In genomic region chr2:196592331-196592911, GRCh38 we compare ENCODE assay signal across 8 cellular contexts. TPM values are rescaled to one million over a fixed set of nuclear protein-coding genes. Genes with fewer than 3 reads are reported as not detected.
DNase-seq lines count a peak whose midpoint lies in the region; ATAC-seq and TF ChIP-seq lines count a peak whose summit lies in the region.

No MANE protein-coding gene starts in this region.

- H3K4me3 ChIP-seq in GM23248 (peak overlapping the region; percentile 84), right atrium auricular region (peak overlapping the region; percentile 69 to 74), psoas muscle (peak overlapping the region; percentile 76)

- POLR2A ChIA-PET in activated naive CD8-positive, alpha-beta T cell treated with anti-CD3 and anti-CD28 coated beads, Interleukin-2, amount 10 ng/mL, durations not matched to agents 7 days and 5 days (lab: Charles Lee): no interaction called here

- no peaks in the 10 kb centered on the region for H3K9me2 ChIP-seq in GM23248 (ENCODE audit: insufficient read depth)

- H3K9me3 ChIP-seq in ES-I3 (ENCODE audit: control insufficient read depth, insufficient read depth, low read length): no peaks in the 10 kb centered on the region
- no peaks in the 10 kb centered on the region for H3K9me3 ChIP-seq in GM23248 (ENCODE audit: low read depth)
- H3K9me3 ChIP-seq in right atrium auricular region: no peaks in the 10 kb centered on the region
- no peaks in the 10 kb centered on the region for H3K9me3 ChIP-seq in psoas muscle

- DNase-seq in GM23248: peak; percentile 76
- DNase-seq in NCI-H128 (lab: John Stamatoyannopoulos, UW; ENCODE audit: unreplicated experiment): peak; percentile 11
- no peak for DNase-seq in activated naive CD8-positive, alpha-beta T cell treated with anti-CD3 and anti-CD28 coated beads, Interleukin-2, amount 10 ng/mL, durations not matched to agents 7 days and 5 days
- no peak for DNase-seq in right atrium auricular region (ENCODE audit: low spot score)
- no peak for DNase-seq in psoas muscle
- no peak for DNase-seq in germinal center (ENCODE audit: low spot score)
- no peak for DNase-seq in mucosa of gallbladder (ENCODE audit: low spot score)

- ATAC-seq in activated naive CD8-positive, alpha-beta T cell treated with anti-CD3 and anti-CD28 coated beads, Interleukin-2, amount 10 ng/mL, durations not matched to agents 7 days and 5 days (ENCODE audit: low read depth): peak; percentile 28
- ATAC-seq in psoas muscle: no peak

- H3K27me3 ChIP-seq in GM23248 (replicated peaks; ENCODE audit: insufficient read depth) (no peaks in the 10 kb centered on the region), right atrium auricular region (no peaks in the 10 kb centered on the region), psoas muscle (ENCODE audit: insufficient read depth in 3 of 3, low read length in 2 of 3) (peaks cover 3 to 68% (median 6%) of the 10 kb centered on the region in 3 donors)

- peaks cover 42% of the 10 kb centered on the region for H3K79me2 ChIP-seq in GM23248 (ENCODE audit: insufficient read depth)

- H3K4me1 ChIP-seq in ES-I3 (ENCODE audit: insufficient read depth, low read length) (no peaks in the 10 kb centered on the region; the same call in 1 of the 2 replicates), GM23248 (ENCODE audit: insufficient read depth) (0 out of 2 replicates have a peak, but pooled peaks cover 7% of the 10 kb centered on the region), right atrium auricular region (no peaks in the 10 kb centered on the region), psoas muscle (peaks cover 3% of the 10 kb centered on the region)

- H3K27me3 Mint-ChIP-seq in activated naive CD8-positive, alpha-beta T cell treated with anti-CD3 and anti-CD28 coated beads, Interleukin-2, amount 10 ng/mL, durations not matched to agents 7 days and 5 days: peaks cover 77% of the 10 kb centered on the region

- H3F3A ChIP-seq in GM23248 (ENCODE audit: insufficient read depth): peaks cover 7% of the 10 kb centered on the region; the same call in 1 of the 2 replicates

- no peak overlapping the region for H3K27ac Mint-ChIP-seq in activated naive CD8-positive, alpha-beta T cell treated with anti-CD3 and anti-CD28 coated beads, Interleukin-2, amount 10 ng/mL, durations not matched to agents 7 days and 5 days

- TF ChIP-seq CTCF in right atrium auricular region (IDR thresholded peaks at IDR 0.05) (no peak), psoas muscle (IDR thresholded peaks at IDR 0.05) (no peak)

- WGBS in GM23248 (ENCODE audit: low coverage in 1 of 2, low lambda C conversion rate in 2 of 2, missing lambda C conversion rate in 2 of 2), 2 experiments: 1 to 2% methylated on average over 20 to 38 of the region's 48 CpGs
- WGBS in psoas muscle, 3 donors: 1 to 2% (median 1%) methylated on average over 27 to 48 of the region's 48 CpGs

- intact Hi-C loops in psoas muscle (cut with DNase I): no loop called here

- peak overlapping the region; percentile 87 for H2AFZ ChIP-seq in GM23248

- no peaks in the 10 kb centered on the region for H3K36me3 Mint-ChIP-seq in activated naive CD8-positive, alpha-beta T cell treated with anti-CD3 and anti-CD28 coated beads, Interleukin-2, amount 10 ng/mL, durations not matched to agents 7 days and 5 days

- peak overlapping the region; percentile 79 for H3K9ac ChIP-seq in ES-I3 (ENCODE audit: low read depth, low read length)
- H3K9ac ChIP-seq in GM23248: peak overlapping the region; percentile 87

- peaks cover 3% of the 10 kb centered on the region for H3K9me3 Mint-ChIP-seq in activated naive CD8-positive, alpha-beta T cell treated with anti-CD3 and anti-CD28 coated beads, Interleukin-2, amount 10 ng/mL, durations not matched to agents 7 days and 5 days

- peak overlapping the region; percentile 85 for H3K4me2 ChIP-seq in GM23248 (ENCODE audit: unreplicated experiment)

- peak overlapping the region; percentile 78 for H3K27ac ChIP-seq in GM23248
- H3K27ac ChIP-seq in right atrium auricular region: peak overlapping the region; percentile 86 to 96
- no peak overlapping the region for H3K27ac ChIP-seq in psoas muscle

- no peaks in the 10 kb centered on the region for H4K20me1 ChIP-seq in GM23248 (ENCODE audit: insufficient read depth)

- H3K36me3 ChIP-seq in ES-I3 (ENCODE audit: insufficient read depth, low read length): no peaks in the 10 kb centered on the region
- no peaks in the 10 kb centered on the region for H3K36me3 ChIP-seq in GM23248 (ENCODE audit: low read depth)
- no peaks in the 10 kb centered on the region for H3K36me3 ChIP-seq in right atrium auricular region
- no peaks in the 10 kb centered on the region for H3K36me3 ChIP-seq in psoas muscle (ENCODE audit: insufficient read depth in 1 of 2, low read depth in 1 of 2)

- peaks cover 8% of the 10 kb centered on the region for H3K4me1 Mint-ChIP-seq in activated naive CD8-positive, alpha-beta T cell treated with anti-CD3 and anti-CD28 coated beads, Interleukin-2, amount 10 ng/mL, durations not matched to agents 7 days and 5 days

- in situ Hi-C loops in GM23248 (cut with MboI): no loop called here

- peak overlapping the region; percentile 80 for H3K4me3 Mint-ChIP-seq in activated naive CD8-positive, alpha-beta T cell treated with anti-CD3 and anti-CD28 coated beads, Interleukin-2, amount 10 ng/mL, durations not matched to agents 7 days and 5 days

RNA-seq across cellular contexts. Expression of gene HECW2, which starts 0.9 kb away (rescaled TPM):
- total RNA-seq in GM23248 (2014; rRNA removed; shearing (Covaris generic)): 6.5 and 10.0 TPM in 2 replicates
- 2.4 and 2.6 TPM in 2 replicates for polyA plus RNA-seq in GM23248 (2016; fragmentation: Nextera tagmentation; extraction: Ambion mirVana)
- total RNA-seq in activated naive CD8-positive, alpha-beta T cell treated with anti-CD3 and anti-CD28 coated beads, Interleukin-2, amount 10 ng/mL, durations not matched to agents 7 days and 5 days: under 1 TPM; 0.82 to 0.86 TPM
- total RNA-seq in right atrium auricular region: 10 to 100 TPM; 11.6 to 17.9 TPM
- 10 to 100 TPM in 1 of 4 donors, 1 to 10 TPM in 3; 1.5 to 10.8 (median 3.0) TPM for total RNA-seq in psoas muscle
- polyA plus RNA-seq in psoas muscle: 1 to 10 TPM in 1 of 3 donors, under 1 TPM in 2; 0.27 to 1.3 (median 0.51) TPM
- 9.3 TPM for total RNA-seq in mucosa of gallbladder

RNA-seq across cellular contexts. Expression of gene CCDC150, which starts 47.1 kb away (rescaled TPM):
- 0.65 and 1.1 TPM in 2 replicates for total RNA-seq in GM23248 (2014; rRNA removed; shearing (Covaris generic))
- polyA plus RNA-seq in GM23248 (2016; fragmentation: Nextera tagmentation; extraction: Ambion mirVana) (2.1 and 2.5 TPM in 2 replicates), psoas muscle (under 1 TPM; 0.13 to 0.94 (median 0.34) TPM)
- total RNA-seq in activated naive CD8-positive, alpha-beta T cell treated with anti-CD3 and anti-CD28 coated beads, Interleukin-2, amount 10 ng/mL, durations not matched to agents 7 days and 5 days: 10 to 100 TPM in 1 of 2 experiments, 1 to 10 TPM in 1; 8.4 to 13.5 TPM
- total RNA-seq in right atrium auricular region (under 1 TPM; 0.56 to 0.79 TPM), psoas muscle (1 to 10 TPM in 1 of 4 donors, under 1 TPM in 2, not detected in 1; 0.36 to 1.4 (median 0.56) TPM), mucosa of gallbladder (2.7 TPM)

Comparison
In these comparisons a context has a peak if more than half of its experiments do, and no peak if none do; other contexts are left out.
1. DNase-seq: peak in GM23248 (single experiment) and NCI-H128 (single experiment); none in activated naive CD8-positive, alpha-beta T cell treated with anti-CD3 and anti-CD28 coated beads, Interleukin-2, amount 10 ng/mL, durations not matched to agents 7 days and 5 days (single experiment), right atrium auricular region (single experiment), psoas muscle (0 of 2), germinal center (single experiment) and mucosa of gallbladder (single experiment).
2. Peak in every context shown above with its lines, with median percentiles within 50 percentile points of each other: H3K4me3 ChIP-seq.